24 cellular contexts compared by ENCODE assay signal in genomic region chr1:230400007-230400344, GRCh38. TPM values are rescaled to one million over a fixed set of nuclear protein-coding genes. Genes with fewer than 3 reads are reported as not detected.
DNase-seq lines count a peak whose midpoint lies in the region; ATAC-seq, FAIRE-seq and TF ChIP-seq lines count a peak whose summit lies in the region.
"Had no signal": no experiment of that assay in that cellular context is flagged by ENCODE, and none has a peak within 500 bp of the region (broad histone marks: within the 10 kb centered on the region; RNA-seq: fewer than 3 reads in every experiment).

No MANE protein-coding gene starts in this region.

- no peak overlapping the region for H3K14ac ChIP-seq in H1 (ENCODE audit: insufficient read length)

- H3K23me2 ChIP-seq in H1 (ENCODE audit: low read depth, low read length), result peaks cover 2% of the 10 kb centered on the region; the same call in 1 of the 2 replicates

- no peak overlapping the region for H2AFZ ChIP-seq in H1 (ENCODE audit: low read length)

- no peak overlapping the region for H3K56ac ChIP-seq in H1 (replicated peaks; ENCODE audit: insufficient read length, low read depth, low read length)

- CTCF ChIA-PET in HEK293 (lab: Yijun Ruan, JAX) (no interaction called here), H1 (lab: Charles Lee; ENCODE audit: partially characterized antibody) (interaction anchor here (0.7 to 1.1 kb wide), 3 partner anchors 22 to 138 kb away, joined by 3 to 5 read pairs (median 3); no protein-coding TSS in a partner anchor)

- H3K9me3 ChIP-seq in HEK293 (ENCODE audit: control insufficient read depth, insufficient read depth, low read depth, low read length), result no peaks in the 10 kb centered on the region
- no peaks in the 10 kb centered on the region for H3K9me3 ChIP-seq in H1 (ENCODE audit: insufficient read depth in 2 of 2, low read depth in 1 of 2, low read length in 1 of 2)
- H3K9me3 ChIP-seq in lung (ENCODE audit: control insufficient read depth in 2 of 2, insufficient read depth in 1 of 2, low read length in 1 of 2), result no peaks in the 10 kb centered on the region
- H3K9me3 ChIP-seq: BE2C, HAP-1 had no signal

- no peak overlapping the region for H3K4me2 ChIP-seq in H1 (ENCODE audit: insufficient read depth in 1 of 2, low read depth in 2 of 2, low read length in 2 of 2)

- TF ChIP-seq RAD21 in H1 (IDR thresholded peaks at IDR 0.05 in 1 of 2, conservative IDR thresholded peaks at IDR 0.05 in 1 of 2; ENCODE audit: low read depth in 2 of 2, low read length in 2 of 2), result no peak

- peaks cover 0 to 39% of the 10 kb centered on the region in 2 experiments; a peak in 2 of 4 replicates for H3K79me2 ChIP-seq in H1 (ENCODE audit: control insufficient read depth in 1 of 2, insufficient read depth in 2 of 2, low read length in 2 of 2)

- no peak for TF ChIP-seq EP300 in H1 (IDR thresholded peaks at IDR 0.05; ENCODE audit: borderline replicate concordance in 1 of 2, low read depth in 2 of 2, low read length in 2 of 2)

- peaks cover 6 to 20% of the 10 kb centered on the region in 2 experiments for H4K20me1 ChIP-seq in H1 (replicated peaks in 1 of 2; ENCODE audit: control insufficient read depth in 1 of 2, insufficient read depth in 2 of 2, low read length in 2 of 2)

- FAIRE-seq in H1 (lab: Jason Lieb, UNC), result no peak
- FAIRE-seq: A204.1, GM12892, GM18507, HTR-8/SVneo, K562 had no signal

- no peaks in the 10 kb centered on the region for H3K36me3 ChIP-seq in HEK293 (ENCODE audit: control insufficient read depth in 2 of 2, insufficient read depth in 1 of 2, low read length in 2 of 2)
- no peaks in the 10 kb centered on the region for H3K36me3 ChIP-seq in H1 (ENCODE audit: control insufficient read depth in 2 of 4, insufficient read depth in 4 of 4, low read length in 3 of 4)
- H3K36me3 ChIP-seq in lung (ENCODE audit: control insufficient read depth in 2 of 2, insufficient read depth in 2 of 2, low read length in 2 of 2), result no peaks in the 10 kb centered on the region
- H3K36me3 ChIP-seq: HAP-1 had no signal

- H3K23ac ChIP-seq in H1 (ENCODE audit: insufficient read length), result no peak overlapping the region

- POLR2A ChIA-PET in HEK293 (lab: Yijun Ruan, JAX), result no interaction called here
- POLR2A ChIA-PET in H1 (lab: Charles Lee; ENCODE audit: partially characterized antibody), result interaction anchor here (1.6 to 2.1 kb wide), 2 partner anchors 26 to 28 kb away, joined by 5 read pairs; partner anchors contain the start of gene PGBD5

- H3K4me3 ChIP-seq in HEK293 (ENCODE audit: low read depth, low read length) (no peak overlapping the region), H1 (ENCODE audit: extremely low read depth in 1 of 4, insufficient read depth in 2 of 4, low read depth in 3 of 4, low read length in 4 of 4) (no peak overlapping the region), lung (no peak overlapping the region)
- H3K4me3 ChIP-seq: HAP-1, K562 had no signal

- H3K9ac ChIP-seq in H1 (replicated peaks in 1 of 4; ENCODE audit: extremely low read depth in 1 of 4, low read depth in 3 of 4, low read length in 3 of 4), result no peak overlapping the region

- H3K27me3 ChIP-seq in H1 (replicated peaks in 1 of 4; ENCODE audit: control insufficient read depth in 3 of 4, extremely low read depth in 1 of 4, insufficient read depth in 3 of 4, low read length in 3 of 4) (no peaks in the 10 kb centered on the region), lung (ENCODE audit: control insufficient read depth, insufficient read depth) (no peaks in the 10 kb centered on the region)
- H3K27me3 ChIP-seq: BE2C had no signal

- DNase-seq in H1 (ENCODE audit: low read depth in 1 of 2, low spot score in 2 of 2), result no peak
- DNase-seq in lung (ENCODE audit: low spot score), result no peak
- no peak for DNase-seq in NCI-H1694 (lab: John Stamatoyannopoulos, UW)
- DNase-seq: ACHN; BE2C; C1 segment of cervical spinal cord; CD4-positive, CD25-positive, alpha-beta regulatory T cell; CD8-positive, alpha-beta memory T cell; COR-L47; DMS 273 treated with DMSO at 0.1 percent for 48 hours; DMS53; DND-41; EL; GDM1 had no signal

- H2AK5ac ChIP-seq in H1 (ENCODE audit: low read depth, low read length), result 0 out of 2 replicates have a peak overlapping the region, but pooled peaks have one; percentile 29

- H3K18ac ChIP-seq in H1 (ENCODE audit: extremely low read depth, low read length), result 0 out of 2 replicates have a peak overlapping the region, but pooled peaks have one; percentile 1

- H2BK5ac ChIP-seq in H1 (ENCODE audit: low read depth, low read length), result peak overlapping the region; percentile 40

- WGBS in H1 (ENCODE audit: extremely low coverage in 1 of 2, insufficient coverage in 1 of 2, insufficient read length in 1 of 2, insufficient replicate concordance in 2 of 2, low coverage in 1 of 2, low lambda C conversion rate in 2 of 2, missing lambda C conversion rate in 1 of 2), 2 experiments, result 73% methylated on average over 8 of the region's 8 CpGs; no CpG with 5 or more reads in 1 of the 2 experiments
- 77 to 88% methylated on average over 8 of the region's 8 CpGs for WGBS in lung, 2 donors

- peak; percentile 23 for ATAC-seq in lung (ENCODE audit: insufficient read depth, low FRiP score)
- ATAC-seq in GM21717 (IDR thresholded peaks at IDR 0.05; ENCODE audit: unreplicated experiment), result no peak
- no peak for ATAC-seq in GM19023 (IDR thresholded peaks at IDR 0.05; ENCODE audit: unreplicated experiment)
- ATAC-seq in HG03565 (IDR thresholded peaks at IDR 0.05; ENCODE audit: unreplicated experiment), result no peak
- ATAC-seq: K562 had no signal

- H2BK12ac ChIP-seq in H1 (ENCODE audit: low read depth, low read length), result no peak overlapping the region

- H2BK15ac ChIP-seq in H1 (ENCODE audit: low read length), result no peak overlapping the region

- peaks cover 3% of the 10 kb centered on the region; the same call in 1 of the 2 replicates for H3K79me1 ChIP-seq in H1 (ENCODE audit: low read depth, low read length)

- no peak overlapping the region for H2BK120ac ChIP-seq in H1 (replicated peaks; ENCODE audit: low read depth, low read length)

- no peak overlapping the region for H3K4ac ChIP-seq in H1 (replicated peaks; ENCODE audit: insufficient read length, low read depth, low read length)

- no peak overlapping the region for H4K8ac ChIP-seq in H1 (ENCODE audit: extremely low read depth, insufficient read depth, low read length)

- no peak overlapping the region for H2BK20ac ChIP-seq in H1 (ENCODE audit: low read length)

- H3K4me1 ChIP-seq in HEK293 (ENCODE audit: control insufficient read depth, insufficient read depth, low read length) (no peaks in the 10 kb centered on the region), H1 (replicated peaks in 1 of 4; ENCODE audit: control insufficient read depth in 3 of 4, insufficient read depth in 4 of 4, low read length in 3 of 4) (peaks cover 0 to 23% (median 12%) of the 10 kb centered on the region in 4 experiments; a peak in 6 of 7 replicates), lung (ENCODE audit: control insufficient read depth in 2 of 2, insufficient read depth in 2 of 2, low read length in 2 of 2) (no peaks in the 10 kb centered on the region)
- H3K4me1 ChIP-seq: BE2C, HAP-1 had no signal

- TF ChIP-seq POLR2A in H1 (IDR thresholded peaks at IDR 0.05; ENCODE audit: control extremely low read depth in 1 of 2, low read depth in 2 of 2, low read length in 2 of 2), result no peak

- TF ChIP-seq CTCF in HEK293 (tag by site-specific recombination; IDR thresholded peaks at IDR 0.05), result no peak
- TF ChIP-seq CTCF in H1 (IDR thresholded peaks at IDR 0.05; ENCODE audit: control extremely low read depth in 1 of 3, insufficient read depth in 1 of 3, low read depth in 1 of 3, low read length in 3 of 3), result no peak
- no peak for TF ChIP-seq CTCF in lung (IDR thresholded peaks at IDR 0.05; ENCODE audit: control extremely low read depth, extremely low read depth)

- no peak overlapping the region for H4K5ac ChIP-seq in H1 (ENCODE audit: insufficient read length, low read depth, low read length)

- H4K91ac ChIP-seq in H1 (replicated peaks; ENCODE audit: insufficient read length, low read length), result no peak overlapping the region

- H3K27ac ChIP-seq in HEK293 (ENCODE audit: extremely low read depth, low read depth, low read length) (no peak overlapping the region), H1 (ENCODE audit: low read depth, low read length) (no peak overlapping the region), lung (ENCODE audit: low read depth in 1 of 2, low read length in 1 of 2) (no peak overlapping the region)

TF ChIP-seq in HEK293, 187 proteins besides CTCF, POLR2A, EP300 and RAD21:
- TF ChIP-seq ZNF747 (tag by site-specific recombination; IDR thresholded peaks at IDR 0.05) (no peak), ZFHX2 (tag by site-specific recombination; conservative IDR thresholded peaks at IDR 0.05) (peak; percentile 87), EGR2 (tag by site-specific recombination; IDR thresholded peaks at IDR 0.05; ENCODE audit: low read depth) (peak; percentile 89), ZNF544 (tag by site-specific recombination; IDR thresholded peaks at IDR 0.05) (no peak)

TF ChIP-seq in H1, 55 proteins besides CTCF, POLR2A, EP300 and RAD21 (continues in another document):
- no peak for TF ChIP-seq SUZ12 (IDR thresholded peaks at IDR 0.05; ENCODE audit: low read length)
- TF ChIP-seq USF2 (IDR thresholded peaks at IDR 0.05; ENCODE audit: low read length), result no peak
- TF ChIP-seq CBX5 (IDR thresholded peaks at IDR 0.05; ENCODE audit: low read depth, low read length), result no peak
- TF ChIP-seq CBX8 (IDR thresholded peaks at IDR 0.05; ENCODE audit: borderline replicate concordance, low read depth, low read length), result no peak
- TF ChIP-seq JUND (IDR thresholded peaks at IDR 0.05; ENCODE audit: low read length), result no peak
- TF ChIP-seq CEBPB (IDR thresholded peaks at IDR 0.05; ENCODE audit: low read depth, low read length), result no peak
- TF ChIP-seq EGR1 (IDR thresholded peaks at IDR 0.05; ENCODE audit: borderline replicate concordance, low read depth, low read length), result no peak

RNA-seq across cellular contexts. Expression of gene PGBD5, which starts 26.2 kb away (rescaled TPM):
- total RNA-seq in H1 (2021; fragmentation: NEBNext Ultra II Directional; extraction: Animal tissue kit (Norgen Biotek cat#: 25700)), result 18.4 and 21.2 TPM in 2 replicates
- polyA plus RNA-seq in H1 (2011; rRNA removed) (16.3 and 17.2 TPM in 2 replicates), lung (1 to 10 TPM in 1 of 2 donors, under 1 TPM in 1; 0.54 to 1.5 TPM)
- polyA plus RNA-seq in H1 (2011; cell fraction: cytosol; rRNA removed), result 19.2 TPM
- 26.3 TPM for polyA plus RNA-seq in H1 (2011; cell fraction: nucleus; rRNA removed)
- polyA plus RNA-seq in H1 (2012, experiment 1 of 2), result 14.3 to 21.6 TPM (median 19.5 TPM) in 4 replicates
- 13.3 TPM for polyA plus RNA-seq in H1 (2012, experiment 2 of 2)
- polyA plus RNA-seq in H1 (2013, experiment 1 of 2), result 11.0 TPM
- polyA plus RNA-seq in H1 (2013, experiment 2 of 2), result 12.3 TPM
- polyA minus RNA-seq in H1 (2011; rRNA and poly(A)+ RNA removed), result 27.6 and 30.6 TPM in 2 replicates
- 13.5 TPM for polyA minus RNA-seq in H1 (2011; cell fraction: cytosol; rRNA and poly(A)+ RNA removed)
- 10.5 TPM for polyA minus RNA-seq in H1 (2011; cell fraction: nucleus; rRNA and poly(A)+ RNA removed)
- total RNA-seq in lung, result 1 to 10 TPM; 2.0 to 3.0 TPM
- total RNA-seq: CD4-positive, CD25-positive, alpha-beta regulatory T cell; CD8-positive, alpha-beta memory T cell had no signal
- polyA plus RNA-seq: CD4-positive, CD25-positive, alpha-beta regulatory T cell; CD8-positive, alpha-beta memory T cell had no signal
